22 cellular contexts compared by ENCODE assay signal in the genomic region with DNA sequence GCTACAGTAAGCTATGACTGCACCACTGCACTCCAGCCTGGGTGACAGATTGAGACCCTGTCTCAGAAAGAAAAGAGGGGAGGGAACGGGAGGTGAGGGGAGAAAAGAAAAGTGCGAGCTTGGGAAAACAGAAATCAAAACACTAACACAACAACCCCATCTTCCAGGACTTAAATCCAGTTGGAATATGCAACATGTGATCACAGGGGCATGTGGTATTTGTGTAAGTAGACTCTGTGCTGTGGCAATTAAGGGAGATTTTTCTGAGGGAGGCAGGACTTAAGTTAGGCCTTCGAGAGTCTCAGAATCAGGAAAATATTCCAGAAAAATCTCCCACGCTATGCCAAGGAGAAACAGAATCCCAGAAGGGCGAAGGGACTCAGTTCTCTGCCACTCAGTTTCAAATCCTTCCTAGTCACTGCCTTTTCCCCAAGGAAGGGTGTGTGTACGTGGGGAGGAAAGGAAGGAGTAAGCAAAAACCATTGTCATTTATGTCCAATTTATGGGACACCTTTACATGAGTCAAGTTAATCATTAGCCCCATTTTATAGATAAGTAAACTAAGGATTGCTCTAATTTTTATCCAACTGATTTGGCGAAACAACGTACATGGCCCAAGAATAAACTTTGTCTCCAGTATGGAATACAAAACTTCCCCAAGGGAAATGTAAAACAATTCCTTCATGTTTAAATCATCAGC. TPM values are rescaled to one million over a fixed set of nuclear protein-coding genes. Genes with fewer than 3 reads are reported as not detected.
DNase-seq lines count a peak whose midpoint lies in the region; ATAC-seq and TF ChIP-seq lines count a peak whose summit lies in the region.
"Had no signal": no experiment of that assay in that cellular context is flagged by ENCODE, and none has a peak within 500 bp of the region (broad histone marks: within the 10 kb centered on the region; RNA-seq: fewer than 3 reads in every experiment).

No MANE protein-coding gene starts in this region.

- ATAC-seq in Panc1 (no peak), GM19463 (IDR thresholded peaks at IDR 0.05; ENCODE audit: unreplicated experiment) (no peak)
- ATAC-seq: gastroesophageal sphincter, HCT116 had no signal

- H3K36me3 Mint-ChIP-seq in type B pancreatic cell: no peaks in the 10 kb centered on the region
- H3K36me3 Mint-ChIP-seq: CD14-positive monocyte, IgD-negative memory B cell had no signal

- POLR2A ChIA-PET in Panc1 (lab: Charles Lee): interaction anchor here (0.6 to 1.1 kb wide), 3 partner anchors 11 to 357 kb away, joined by 3 to 4 read pairs (median 3); no protein-coding TSS in a partner anchor

- no peaks in the 10 kb centered on the region for H4K20me1 ChIP-seq in BLaER1
- H4K20me1 ChIP-seq in hepatocyte (ENCODE audit: insufficient read depth, poor library complexity, severe bottlenecking): no peaks in the 10 kb centered on the region

- H3K4me2 ChIP-seq in BLaER1: peak overlapping the region; percentile 85
- peak overlapping the region; percentile 26 for H3K4me2 ChIP-seq in hepatocyte

- intact Hi-C loops in Panc1 (cut with micrococcal nuclease; ENCODE audit: unreplicated experiment): no loop called here

- no peaks in the 10 kb centered on the region for H3K9me3 ChIP-seq in BLaER1
- no peaks in the 10 kb centered on the region for H3K9me3 ChIP-seq in Panc1 (ENCODE audit: control insufficient read depth, insufficient read depth, low read depth, low read length)
- H3K9me3 ChIP-seq in hepatocyte (ENCODE audit: low read depth): no peaks in the 10 kb centered on the region
- no peaks in the 10 kb centered on the region for H3K9me3 ChIP-seq in WERI-Rb-1 (ENCODE audit: severe bottlenecking)
- H3K9me3 ChIP-seq: breast epithelium, gastroesophageal sphincter, MG63, prostate gland, SJSA1 had no signal

- no peak overlapping the region for H3K27ac Mint-ChIP-seq in type B pancreatic cell
- H3K27ac Mint-ChIP-seq: CD14-positive monocyte, IgD-negative memory B cell had no signal

- CTCF ChIA-PET in Panc1 (lab: Charles Lee): interaction anchor here (0.6 to 4.8 kb wide), 2 partner anchors 91 to 144 kb away, joined by 6 to 68 read pairs; no protein-coding TSS in a partner anchor

- H2AFZ ChIP-seq in hepatocyte: no peak overlapping the region

- H3K4me3 Mint-ChIP-seq in type B pancreatic cell: no peak overlapping the region
- H3K4me3 Mint-ChIP-seq: IgD-negative memory B cell had no signal

- no peak overlapping the region for H3K4me3 ChIP-seq in BLaER1
- no peak overlapping the region for H3K4me3 ChIP-seq in Panc1 (ENCODE audit: low read depth in 2 of 2, low read length in 2 of 2)
- no peak overlapping the region for H3K4me3 ChIP-seq in hepatocyte
- peak overlapping the region; percentile 10 for H3K4me3 ChIP-seq in rectal smooth muscle tissue (ENCODE audit: low read length)
- H3K4me3 ChIP-seq in WERI-Rb-1 (ENCODE audit: low read depth, low read length): no peak overlapping the region
- H3K4me3 ChIP-seq: breast epithelium, coronary artery, gastroesophageal sphincter, MG63, prostate gland, SJSA1 had no signal

- no peaks in the 10 kb centered on the region for H3K27me3 Mint-ChIP-seq in type B pancreatic cell
- H3K27me3 Mint-ChIP-seq: IgD-negative memory B cell had no signal

- H3K4me1 ChIP-seq in BLaER1 (peaks cover 91% of the 10 kb centered on the region), Panc1 (ENCODE audit: control insufficient read depth, insufficient read depth, low read length) (peaks cover 7% of the 10 kb centered on the region; the same call in 1 of the 2 replicates), hepatocyte (ENCODE audit: insufficient read depth) (peaks cover 17% of the 10 kb centered on the region), rectal smooth muscle tissue (ENCODE audit: control insufficient read depth, insufficient read depth, low read length) (no peaks in the 10 kb centered on the region)
- H3K4me1 ChIP-seq: breast epithelium, prostate gland had no signal

- peak overlapping the region; percentile 30 for H3K9ac ChIP-seq in BLaER1
- no peak overlapping the region for H3K9ac ChIP-seq in rectal smooth muscle tissue (ENCODE audit: low read length)

- H3K36me3 ChIP-seq in BLaER1 (no peaks in the 10 kb centered on the region), Panc1 (ENCODE audit: control insufficient read depth, insufficient read depth, low read length) (no peaks in the 10 kb centered on the region), hepatocyte (replicated peaks; ENCODE audit: insufficient read depth, low read depth) (no peaks in the 10 kb centered on the region), rectal smooth muscle tissue (ENCODE audit: control insufficient read depth, insufficient read depth, low read length) (no peaks in the 10 kb centered on the region), WERI-Rb-1 (no peaks in the 10 kb centered on the region)
- H3K36me3 ChIP-seq: breast epithelium, gastroesophageal sphincter, MG63, prostate gland, SJSA1 had no signal

- whole genome bisulfite sequencing in hepatocyte (ENCODE audit: low lambda C conversion rate, missing lambda C conversion rate): 62% methylated on average over 8 of the region's 8 CpGs

- no peak for DNase-seq in Panc1 (ENCODE audit: low read depth, low spot score)
- DNase-seq in hepatocyte (ENCODE audit: low spot score): no peak
- no peak for DNase-seq in GM19238 (ENCODE audit: insufficient read length, low spot score)
- DNase-seq in WERI-Rb-1: no peak
- DNase-seq in type B pancreatic cell (ENCODE audit: extremely low spot score, unreplicated experiment): no peak
- DNase-seq: activated naive CD4-positive, alpha-beta T cell; amniotic stem cell; MG63; NCI-H146; NCI-H526; T-helper 1 cell had no signal

- no peaks in the 10 kb centered on the region for H3K9me3 Mint-ChIP-seq in type B pancreatic cell
- H3K9me3 Mint-ChIP-seq: IgD-negative memory B cell had no signal

- H3K27me3 ChIP-seq in BLaER1 (no peaks in the 10 kb centered on the region), Panc1 (ENCODE audit: control insufficient read depth, insufficient read depth, low read length) (no peaks in the 10 kb centered on the region), hepatocyte (no peaks in the 10 kb centered on the region), rectal smooth muscle tissue (ENCODE audit: control insufficient read depth, insufficient read depth, low read length) (no peaks in the 10 kb centered on the region), WERI-Rb-1 (ENCODE audit: insufficient read depth, low read depth, severe bottlenecking) (no peaks in the 10 kb centered on the region)
- H3K27me3 ChIP-seq: breast epithelium, gastroesophageal sphincter, MG63, SJSA1 had no signal

- no peaks in the 10 kb centered on the region for H3K79me2 ChIP-seq in hepatocyte

- in situ Hi-C loops in Panc1 (cut with HindIII; ENCODE audit: low pct_unique_long_range_greater_than_20kb, low sequenced_read_pairs): no loop called here

- H3K9me2 ChIP-seq in hepatocyte (replicated peaks; ENCODE audit: insufficient read depth): no peaks in the 10 kb centered on the region

- no TSS peak for BruUV-seq in Panc1 (replicated peaks; lab: Mats Ljungman, UMichigan)

- H3K4me1 Mint-ChIP-seq in type B pancreatic cell (ENCODE audit: unreplicated experiment): peaks cover 45% of the 10 kb centered on the region
- H3K4me1 Mint-ChIP-seq: CD14-positive monocyte had no signal

- H3K27ac ChIP-seq in BLaER1 (peak overlapping the region; percentile 27; the same call in 1 of the 2 replicates), Panc1 (ENCODE audit: low read length) (peak overlapping the region; percentile 37; the same call in 1 of the 2 replicates), hepatocyte (peak overlapping the region; percentile 83), rectal smooth muscle tissue (ENCODE audit: low read depth, low read length) (no peak overlapping the region), WERI-Rb-1 (no peak overlapping the region)
- H3K27ac ChIP-seq: breast epithelium, gastroesophageal sphincter, prostate gland, SJSA1 had no signal

- TF ChIP-seq CTCF in Panc1 (IDR thresholded peaks at IDR 0.05) (no peak), hepatocyte (IDR thresholded peaks at IDR 0.05; ENCODE audit: poor library complexity) (no peak), WERI-Rb-1 (IDR thresholded peaks at IDR 0.05; ENCODE audit: low read depth, low read length) (no peak), type B pancreatic cell (conservative IDR thresholded peaks at IDR 0.05) (no peak)

RNA-seq across cellular contexts. Expression of a gene that starts 12.3 kb away (rescaled TPM):
- total RNA-seq in Panc1 (2021; ENCODE audit: unreplicated experiment) (39.6 TPM), hepatocyte (155 and 186 TPM in 2 replicates), type B pancreatic cell (ENCODE audit: low replicate concordance) (240 and 495 TPM in 2 replicates)
- polyA plus RNA-seq in Panc1 (2012; ENCODE audit: insufficient read length): 46.3 TPM
- 314 and 336 TPM in 2 replicates for polyA plus RNA-seq in hepatocyte

RNA-seq across cellular contexts. Expression of a gene that starts 16.0 kb away (rescaled TPM):
- total RNA-seq in Panc1 (2021; ENCODE audit: unreplicated experiment) (9.5 TPM), hepatocyte (0.76 and 1.2 TPM in 2 replicates), type B pancreatic cell (ENCODE audit: low replicate concordance) (8.4 and 9.4 TPM in 2 replicates)
- polyA plus RNA-seq in Panc1 (2012; ENCODE audit: insufficient read length): 3.1 TPM
- 0.21 and 0.85 TPM in 2 replicates for polyA plus RNA-seq in hepatocyte

Comparison
In these comparisons a context has a peak if more than half of its experiments do, and no peak if none do; other contexts are left out.
1. H3K27ac ChIP-seq: peak in BLaER1 (single experiment), Panc1 (single experiment) and hepatocyte (single experiment); none in rectal smooth muscle tissue (single experiment) and WERI-Rb-1 (single experiment).